In genomic region chr5:141772281-141772680, GRCh38 we compare ENCODE assay signal across 15 cellular contexts.
DNase-seq lines count a peak whose midpoint lies in the region; ATAC-seq, FAIRE-seq and TF ChIP-seq lines count a peak whose summit lies in the region.
"Had no signal": no experiment of that assay in that cellular context is flagged by ENCODE, and none has a peak within 500 bp of the region (broad histone marks: within the 10 kb centered on the region; RNA-seq: fewer than 3 reads in every experiment).

No MANE protein-coding gene starts in this region.

- H3K36me3 ChIP-seq in heart left ventricle (no peaks in the 10 kb centered on the region), osteoblast (ENCODE audit: insufficient read depth, low read length) (no peaks in the 10 kb centered on the region), upper lobe of right lung (no peaks in the 10 kb centered on the region)

- no peaks in the 10 kb centered on the region for H3K79me2 ChIP-seq in osteoblast (ENCODE audit: insufficient read depth, low read length)

- H2AFZ ChIP-seq in osteoblast (ENCODE audit: low read length) = peak overlapping the region; percentile 50
- H2AFZ ChIP-seq: PC-9 had no signal

- TF ChIP-seq CTCF in heart left ventricle (IDR thresholded peaks at IDR 0.05) (no peak), osteoblast (IDR thresholded peaks at IDR 0.05; ENCODE audit: extremely low read depth, low read depth, low read length) (no peak), upper lobe of right lung (IDR thresholded peaks at IDR 0.05) (no peak)

- peak overlapping the region; percentile 78 for H3K27ac ChIP-seq in caudate nucleus (ENCODE audit: low read depth, low read length)
- no peak overlapping the region for H3K27ac ChIP-seq in heart left ventricle
- no peak overlapping the region for H3K27ac ChIP-seq in osteoblast (ENCODE audit: low read depth, low read length)
- no peak overlapping the region for H3K27ac ChIP-seq in upper lobe of right lung
- H3K27ac ChIP-seq: PC-9, SK-N-MC had no signal

- no peak overlapping the region for H3K4me2 ChIP-seq in osteoblast (ENCODE audit: insufficient read depth, low read length)
- H3K4me2 ChIP-seq: PC-9 had no signal

- no peak for TF ChIP-seq POLR2A in heart left ventricle (IDR thresholded peaks at IDR 0.05)
- no peak for TF ChIP-seq POLR2A in GM12891 (IDR thresholded peaks at IDR 0.05; ENCODE audit: low read depth, low read length)

- 45 to 56% (median 55%) methylated on average over 9 of the region's 9 CpGs for WGBS in heart left ventricle, 4 donors

- no peak overlapping the region for H3K4me3 ChIP-seq in heart left ventricle
- H3K4me3 ChIP-seq in osteoblast (ENCODE audit: insufficient read depth, low read length) = no peak overlapping the region
- H3K4me3 ChIP-seq in upper lobe of right lung = no peak overlapping the region
- H3K4me3 ChIP-seq: GM12878, PC-9, SK-N-MC had no signal

- H3K4me1 ChIP-seq in heart left ventricle (peaks cover 0 to 25% (median 12%) of the 10 kb centered on the region in 12 donors), osteoblast (ENCODE audit: insufficient read depth, low read length) (no peaks in the 10 kb centered on the region), upper lobe of right lung (no peaks in the 10 kb centered on the region)

- intact Hi-C loops in heart left ventricle (cut with DNase I) (no loop called here), upper lobe of right lung (cut with DNase I) (no loop called here)

- H3K27me3 ChIP-seq in heart left ventricle (peaks cover 0 to 6% (median 0%) of the 10 kb centered on the region in 9 donors), osteoblast (ENCODE audit: insufficient read depth, low read length) (peaks cover 17% of the 10 kb centered on the region), upper lobe of right lung (no peaks in the 10 kb centered on the region)

- DNase-seq in GM03348 (ENCODE audit: low spot score) = peak; percentile 57
- peak in 28 of 61 donors; percentile 15 to 69 (median 37) for DNase-seq in caudate nucleus (lab: John Stamatoyannopoulos, UW)
- DNase-seq in heart left ventricle = peak in 1 of 5 donors; percentile 50
- peak; percentile 69 for DNase-seq in osteoblast (ENCODE audit: insufficient read length, low spot score, missing footprints)
- DNase-seq in GM12891 (ENCODE audit: insufficient read length, low spot score) = no peak
- DNase-seq in upper lobe of right lung = no peak
- DNase-seq: NCI-H146, NCI-H2081 treated with DMSO at 0.1 percent for 48 hours, NCI-H226, NCI-H69 had no signal

- ATAC-seq in heart left ventricle (peak; percentile 34 to 56 (median 46)), GM18517 (IDR thresholded peaks at IDR 0.05; ENCODE audit: unreplicated experiment) (no peak), upper lobe of right lung (no peak)
- ATAC-seq: GM12878 had no signal

- H4K20me1 ChIP-seq in osteoblast (ENCODE audit: insufficient read depth, low read length) = no peaks in the 10 kb centered on the region

- H3K9me3 ChIP-seq in heart left ventricle = no peaks in the 10 kb centered on the region
- H3K9me3 ChIP-seq in osteoblast (ENCODE audit: low read depth, low read length) = no peaks in the 10 kb centered on the region
- no peaks in the 10 kb centered on the region for H3K9me3 ChIP-seq in upper lobe of right lung

- no peak for FAIRE-seq in GM12891 (lab: Jason Lieb, UNC)
- FAIRE-seq: GM12878, GM19239 had no signal

TF ChIP-seq in GM12891, 5 proteins besides CTCF, POLR2A, EP300 and RAD21:
- TF ChIP-seq TAF1 (IDR thresholded peaks at IDR 0.05; ENCODE audit: low read depth, low read length) (no peak), PAX5 (IDR thresholded peaks at IDR 0.05; ENCODE audit: insufficient read depth, low read length, severe bottlenecking) (no peak), POLR2AphosphoS5 (IDR thresholded peaks at IDR 0.05; ENCODE audit: low read depth, low read length) (no peak), POU2F2 (IDR thresholded peaks at IDR 0.05; ENCODE audit: low read depth, low read length) (no peak), SPI1 (IDR thresholded peaks at IDR 0.05; ENCODE audit: low read depth, low read length) (no peak)

Comparison
In these comparisons a context has a peak if more than half of its experiments do, and no peak if none do; other contexts are left out.
1. DNase-seq: peak in GM03348 (single experiment) and osteoblast (single experiment); none in GM12891 (single experiment) and upper lobe of right lung (single experiment).
2. ATAC-seq: peak in heart left ventricle (4 of 4); none in GM18517 (single experiment) and upper lobe of right lung (single experiment).